In genomic region chr7:66591801-66592596, GRCh38 we compare ENCODE assay signal across 8 cellular contexts. TPM values are rescaled to one million over a fixed set of nuclear protein-coding genes. Genes with fewer than 3 reads are reported as not detected.
DNase-seq lines count a peak whose midpoint lies in the region; ATAC-seq and TF ChIP-seq lines count a peak whose summit lies in the region.

No MANE protein-coding gene starts in this region.

- no peaks in the 10 kb centered on the region for H3K9me3 Mint-ChIP-seq in CD4-positive, alpha-beta T cell
- H3K9me3 Mint-ChIP-seq in activated CD8-positive, alpha-beta T cell treated with anti-CD3 and anti-CD28 coated beads, Interleukin-2, amount 10 ng/mL, durations not matched to agents 7 days and 5 days (ENCODE audit: insufficient read depth), result peaks cover 4% of the 10 kb centered on the region

- no peaks in the 10 kb centered on the region for H3K9me3 ChIP-seq in CD4-positive, alpha-beta T cell (ENCODE audit: control insufficient read depth, low read length)

- no peak for TF ChIP-seq CTCF in CD4-positive, alpha-beta T cell (IDR thresholded peaks at IDR 0.05)

- DNase-seq in CD4-positive, alpha-beta T cell, result peak; percentile 76 to 90 (median 86)
- DNase-seq in NCI-H774 (lab: John Stamatoyannopoulos, UW), result peak; percentile 91
- DNase-seq in activated CD8-positive, alpha-beta T cell treated with anti-CD3 and anti-CD28 coated beads, Interleukin-2, amount 10 ng/mL, durations not matched to agents 7 days and 5 days, result peak; percentile 93
- peak; percentile 86 for DNase-seq in effector CD4-positive, alpha-beta T cell
- DNase-seq in lung microvascular endothelial cell (ENCODE audit: low read depth in 2 of 2), result peak; percentile 89 to 93
- peak; percentile 81 for DNase-seq in stimulated activated CD4-positive, alpha-beta T cell treated with anti-CD3 and anti-CD28 coated beads, TNF-alpha, amount 100 ng/mL, for 4 hours (ENCODE audit: low read depth in 3 of 3)

- CTCF ChIA-PET in CD4-positive, alpha-beta T cell (lab: Charles Lee), result interaction anchor here (0.9 to 1.2 kb wide), 2 partner anchors 36 to 149 kb away, joined by 3 read pairs; partner anchors contain the start of genes KCTD7 and RABGEF1
- CTCF ChIA-PET in activated CD8-positive, alpha-beta T cell treated with anti-CD3 and anti-CD28 coated beads, Interleukin-2, amount 10 ng/mL, durations not matched to agents 7 days and 5 days (lab: Charles Lee), result interaction anchor here (1.7 kb wide), 1 partner anchor 13 kb away, joined by 3 read pairs; no protein-coding TSS in a partner anchor

- H3K27ac ChIP-seq in CD4-positive, alpha-beta T cell (ENCODE audit: low read depth, low read length), result peak overlapping the region; percentile 60

- H3K4me3 Mint-ChIP-seq in CD4-positive, alpha-beta T cell, result peak overlapping the region; percentile 99
- H3K4me3 Mint-ChIP-seq in activated CD8-positive, alpha-beta T cell treated with anti-CD3 and anti-CD28 coated beads, Interleukin-2, amount 10 ng/mL, durations not matched to agents 7 days and 5 days, result peak overlapping the region; percentile 90

- H3K27me3 Mint-ChIP-seq in CD4-positive, alpha-beta T cell, result no peaks in the 10 kb centered on the region
- H3K27me3 Mint-ChIP-seq in activated CD8-positive, alpha-beta T cell treated with anti-CD3 and anti-CD28 coated beads, Interleukin-2, amount 10 ng/mL, durations not matched to agents 7 days and 5 days (ENCODE audit: low read depth), result no peaks in the 10 kb centered on the region

- intact Hi-C loops in CD4-positive, alpha-beta T cell (cut with DNase I, micrococcal nuclease), result loop anchor here (1.0 to 5.0 kb wide), 7 partner anchors 36 to 250 kb away; partner anchors contain the start of gene KCTD7 (in 2 of the 2)

- peak; percentile 98 for ATAC-seq in CD4-positive, alpha-beta T cell (ENCODE audit: poor library complexity)
- ATAC-seq in GM19438 (IDR thresholded peaks at IDR 0.05; ENCODE audit: low read depth, unreplicated experiment) (peak; percentile 95), HG03571 (IDR thresholded peaks at IDR 0.05; ENCODE audit: unreplicated experiment) (peak; percentile 96)
- ATAC-seq in activated CD8-positive, alpha-beta T cell treated with anti-CD3 and anti-CD28 coated beads, Interleukin-2, amount 10 ng/mL, durations not matched to agents 7 days and 5 days, result peak; percentile 95

- POLR2A ChIA-PET in CD4-positive, alpha-beta T cell (lab: Charles Lee), result interaction anchor here (0.6 to 1.2 kb wide), 2 partner anchors 62 to 253 kb away, joined by 3 to 4 read pairs; no protein-coding TSS in a partner anchor
- POLR2A ChIA-PET in activated CD8-positive, alpha-beta T cell treated with anti-CD3 and anti-CD28 coated beads, Interleukin-2, amount 10 ng/mL, durations not matched to agents 7 days and 5 days (lab: Charles Lee), result no interaction called here

- H3K36me3 Mint-ChIP-seq in CD4-positive, alpha-beta T cell (ENCODE audit: low read depth), result peaks cover 16% of the 10 kb centered on the region
- H3K36me3 Mint-ChIP-seq in activated CD8-positive, alpha-beta T cell treated with anti-CD3 and anti-CD28 coated beads, Interleukin-2, amount 10 ng/mL, durations not matched to agents 7 days and 5 days (ENCODE audit: low read depth), result peaks cover 12% of the 10 kb centered on the region

- H3K4me1 Mint-ChIP-seq in CD4-positive, alpha-beta T cell (ENCODE audit: low read depth), result peaks cover 47% of the 10 kb centered on the region
- peaks cover 49% of the 10 kb centered on the region for H3K4me1 Mint-ChIP-seq in activated CD8-positive, alpha-beta T cell treated with anti-CD3 and anti-CD28 coated beads, Interleukin-2, amount 10 ng/mL, durations not matched to agents 7 days and 5 days (ENCODE audit: low read depth)

- H3K27me3 ChIP-seq in CD4-positive, alpha-beta T cell (ENCODE audit: control insufficient read depth, insufficient read depth, low read length), result no peaks in the 10 kb centered on the region

- H3K27ac Mint-ChIP-seq in CD4-positive, alpha-beta T cell, result peak overlapping the region; percentile 99
- peak overlapping the region; percentile 94 for H3K27ac Mint-ChIP-seq in activated CD8-positive, alpha-beta T cell treated with anti-CD3 and anti-CD28 coated beads, Interleukin-2, amount 10 ng/mL, durations not matched to agents 7 days and 5 days

RNA-seq across cellular contexts. Expression of gene KCTD7, which starts 36.7 kb away (rescaled TPM):
- total RNA-seq in CD4-positive, alpha-beta T cell, result 10 to 100 TPM; 15.2 TPM
- 10 to 100 TPM; 31.1 to 32.6 TPM for total RNA-seq in activated CD8-positive, alpha-beta T cell treated with anti-CD3 and anti-CD28 coated beads, Interleukin-2, amount 10 ng/mL, durations not matched to agents 7 days and 5 days
- total RNA-seq in lung microvascular endothelial cell, result 3.5 and 6.3 TPM in 2 replicates

Comparison
In these comparisons a context has a peak if more than half of its experiments do, and no peak if none do; other contexts are left out.
1. Peak in every context shown above with its lines: DNase-seq, ATAC-seq and H3K27ac ChIP-seq.